Comparison of ENCODE assay signal across 13 cellular contexts in the genomic region with DNA sequence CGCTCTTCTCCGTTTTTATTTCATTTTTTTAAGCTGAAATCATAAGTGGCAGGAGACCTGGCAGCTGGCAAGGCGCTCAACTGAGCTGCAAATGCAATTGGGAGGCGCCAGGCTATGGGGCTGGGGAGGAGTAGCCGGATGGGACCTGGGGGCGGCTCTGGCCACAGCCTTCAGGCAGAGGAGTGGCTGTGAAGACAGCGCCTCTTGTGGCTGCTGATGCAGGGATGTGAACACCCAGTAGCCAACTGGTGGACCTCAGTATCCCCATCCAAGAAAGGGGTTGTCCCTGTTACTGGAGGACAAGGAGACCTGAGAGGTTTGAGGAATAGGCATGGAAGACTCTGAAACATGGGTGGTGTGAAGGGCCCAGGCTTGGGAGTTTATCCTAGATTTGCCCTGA. TPM values are rescaled to one million over a fixed set of nuclear protein-coding genes. Genes with fewer than 3 reads are reported as not detected.
DNase-seq lines count a peak whose midpoint lies in the region; ATAC-seq and TF ChIP-seq lines count a peak whose summit lies in the region.
"Had no signal": no experiment of that assay in that cellular context is flagged by ENCODE, and none has a peak within 500 bp of the region (broad histone marks: within the 10 kb centered on the region; RNA-seq: fewer than 3 reads in every experiment).

No MANE protein-coding gene starts in this region.

- no peak overlapping the region for H3K4me2 ChIP-seq in OCI-LY3 (ENCODE audit: low read length)
- H3K4me2 ChIP-seq: KMS-11 had no signal

- in situ Hi-C loops in GM13977 (cut with MboI; ENCODE audit: low pct_unique_long_range_greater_than_20kb, low sequenced_read_pairs, unreplicated experiment), result loop anchor here (5.0 to 25.0 kb wide), 3 partner anchors 134 to 439 kb away; no protein-coding TSS in a partner anchor

- TF ChIP-seq CTCF in A673 (conservative IDR thresholded peaks at IDR 0.05; ENCODE audit: low read depth, low read length) (peak; percentile 58), GM13977 (IDR thresholded peaks at IDR 0.05; ENCODE audit: extremely low read depth, insufficient read depth, missing control alignments) (peak; percentile 17), OCI-LY3 (IDR thresholded peaks at IDR 0.05; ENCODE audit: low read depth, low read length) (peak; percentile 29; the same call in 1 of the 2 replicates), fibroblast of villous mesenchyme (IDR thresholded peaks at IDR 0.05; ENCODE audit: insufficient read depth, low read depth, low read length) (peak; percentile 30)

- ATAC-seq in HG03460 (IDR thresholded peaks at IDR 0.05; ENCODE audit: unreplicated experiment) (no peak), HG03025 (IDR thresholded peaks at IDR 0.05; ENCODE audit: low FRiP score, unreplicated experiment) (no peak), HG02840 (IDR thresholded peaks at IDR 0.05; ENCODE audit: low FRiP score, unreplicated experiment) (no peak)

- no peaks in the 10 kb centered on the region for H3K27me3 Mint-ChIP-seq in activated CD4-positive, alpha-beta memory T cell treated with anti-CD3 and anti-CD28 coated beads, Interleukin-2, amount 10 ng/mL, durations not matched to agents 7 days and 5 days

- peaks cover 9% of the 10 kb centered on the region for H3K4me1 Mint-ChIP-seq in activated CD4-positive, alpha-beta memory T cell treated with anti-CD3 and anti-CD28 coated beads, Interleukin-2, amount 10 ng/mL, durations not matched to agents 7 days and 5 days

- no peaks in the 10 kb centered on the region for H3K36me3 Mint-ChIP-seq in activated CD4-positive, alpha-beta memory T cell treated with anti-CD3 and anti-CD28 coated beads, Interleukin-2, amount 10 ng/mL, durations not matched to agents 7 days and 5 days (ENCODE audit: low read depth)
- H3K36me3 Mint-ChIP-seq: CD4-positive, CD25-positive, alpha-beta regulatory T cell had no signal

- H3K27ac ChIP-seq in A673 (ENCODE audit: low read depth, low read length, poor library complexity, severe bottlenecking) (no peak overlapping the region), OCI-LY3 (ENCODE audit: low read length) (no peak overlapping the region)
- H3K27ac ChIP-seq: KMS-11, testis had no signal

- no peak overlapping the region for H3K27ac Mint-ChIP-seq in activated CD4-positive, alpha-beta memory T cell treated with anti-CD3 and anti-CD28 coated beads, Interleukin-2, amount 10 ng/mL, durations not matched to agents 7 days and 5 days

- H3K9me3 Mint-ChIP-seq in activated CD4-positive, alpha-beta memory T cell treated with anti-CD3 and anti-CD28 coated beads, Interleukin-2, amount 10 ng/mL, durations not matched to agents 7 days and 5 days, result no peaks in the 10 kb centered on the region
- H3K9me3 Mint-ChIP-seq: CD4-positive, CD25-positive, alpha-beta regulatory T cell had no signal

- H3K36me3 ChIP-seq in A673 (ENCODE audit: insufficient read depth, low read length, poor library complexity, severe bottlenecking) (no peaks in the 10 kb centered on the region), OCI-LY3 (replicated peaks; ENCODE audit: low read depth, low read length) (no peaks in the 10 kb centered on the region)

- no peak overlapping the region for H3K4me3 Mint-ChIP-seq in activated CD4-positive, alpha-beta memory T cell treated with anti-CD3 and anti-CD28 coated beads, Interleukin-2, amount 10 ng/mL, durations not matched to agents 7 days and 5 days
- H3K4me3 Mint-ChIP-seq: CD4-positive, CD25-positive, alpha-beta regulatory T cell had no signal

- H3K9me3 ChIP-seq in A673 (ENCODE audit: low read depth, low read length, poor library complexity, severe bottlenecking), result no peaks in the 10 kb centered on the region
- no peaks in the 10 kb centered on the region for H3K9me3 ChIP-seq in OCI-LY3 (ENCODE audit: insufficient read depth, low read length)
- H3K9me3 ChIP-seq: testis had no signal

- BruUV-seq in A673 (replicated peaks; lab: Mats Ljungman, UMichigan), result no TSS peak

- H4K20me1 ChIP-seq in OCI-LY3 (ENCODE audit: insufficient read depth, low read length), result no peaks in the 10 kb centered on the region

- H3K9ac ChIP-seq in OCI-LY3 (ENCODE audit: low read length), result no peak overlapping the region
- H3K9ac ChIP-seq: KMS-11 had no signal

- H3K27me3 ChIP-seq in A673 (replicated peaks; ENCODE audit: insufficient read depth, low read depth, low read length, poor library complexity) (peaks cover 24% of the 10 kb centered on the region), OCI-LY3 (ENCODE audit: low read depth, low read length) (0 out of 2 replicates have a peak, but pooled peaks cover 2% of the 10 kb centered on the region)
- H3K27me3 ChIP-seq: testis had no signal

- CTCF ChIA-PET in A673 (lab: Charles Lee), result no interaction called here
- CTCF ChIA-PET in activated CD4-positive, alpha-beta memory T cell treated with anti-CD3 and anti-CD28 coated beads, Interleukin-2, amount 10 ng/mL, durations not matched to agents 7 days and 5 days (lab: Charles Lee), result interaction anchor here (1.3 to 7.9 kb wide), 3 partner anchors 12 to 134 kb away, joined by 4 to 195 read pairs (median 13); no protein-coding TSS in a partner anchor

- H2AFZ ChIP-seq in OCI-LY3 (ENCODE audit: low read depth, low read length), result no peak overlapping the region

- H3K4me1 ChIP-seq in A673 (ENCODE audit: insufficient read depth, low read length, poor library complexity, severe bottlenecking) (no peaks in the 10 kb centered on the region), OCI-LY3 (ENCODE audit: low read length) (peaks cover 16% of the 10 kb centered on the region)
- H3K4me1 ChIP-seq: testis had no signal

- DNase-seq in A673 (ENCODE audit: low spot score), result peak; percentile 12
- DNase-seq in GM13977 (ENCODE audit: low spot score), result no peak
- DNase-seq in fibroblast of villous mesenchyme (ENCODE audit: low read depth), result no peak
- no peak for DNase-seq in activated CD4-positive, alpha-beta memory T cell treated with anti-CD3 and anti-CD28 coated beads, Interleukin-2, amount 10 ng/mL, durations not matched to agents 7 days and 5 days
- DNase-seq: activated CD4-positive, alpha-beta T cell treated with anti-CD3 and anti-CD28 coated beads for 1 hour; CD4-positive, CD25-positive, alpha-beta regulatory T cell; testis had no signal

- H3K4me3 ChIP-seq in A673 (ENCODE audit: low read depth, low read length, poor library complexity, severe bottlenecking), result no peak overlapping the region
- H3K4me3 ChIP-seq in OCI-LY3 (ENCODE audit: low read length), result no peak overlapping the region
- no peak overlapping the region for H3K4me3 ChIP-seq in fibroblast of villous mesenchyme (ENCODE audit: low read depth, low read length)
- H3K4me3 ChIP-seq: testis had no signal

- POLR2A ChIA-PET in A673 (lab: Charles Lee; ENCODE audit: low non-redundant PET), result no interaction called here
- POLR2A ChIA-PET in activated CD4-positive, alpha-beta memory T cell treated with anti-CD3 and anti-CD28 coated beads, Interleukin-2, amount 10 ng/mL, durations not matched to agents 7 days and 5 days (lab: Charles Lee), result no interaction called here

- intact Hi-C loops in A673 (cut with micrococcal nuclease; ENCODE audit: unreplicated experiment), result loop anchor here (2.0 kb wide), 1 partner anchor 429 kb away; no protein-coding TSS in a partner anchor

- H3K79me2 ChIP-seq in OCI-LY3 (ENCODE audit: low read length), result no peaks in the 10 kb centered on the region

RNA-seq across cellular contexts. Expression of a gene that starts 12.6 kb away (rescaled TPM):
- total RNA-seq in A673 (2021) (not detected in 2 replicates), fibroblast of villous mesenchyme (not detected in 2 replicates)
- total RNA-seq in activated CD4-positive, alpha-beta memory T cell treated with anti-CD3 and anti-CD28 coated beads, Interleukin-2, amount 10 ng/mL, durations not matched to agents 7 days and 5 days, result not detected
- total RNA-seq: CD4-positive, CD25-positive, alpha-beta regulatory T cell had no signal

RNA-seq across cellular contexts. Expression of a gene that starts 20.9 kb away (rescaled TPM):
- not detected in 2 replicates for total RNA-seq in A673 (2021)
- total RNA-seq in fibroblast of villous mesenchyme, result not detected in 2 replicates
- not detected for total RNA-seq in activated CD4-positive, alpha-beta memory T cell treated with anti-CD3 and anti-CD28 coated beads, Interleukin-2, amount 10 ng/mL, durations not matched to agents 7 days and 5 days
- total RNA-seq: CD4-positive, CD25-positive, alpha-beta regulatory T cell; mucosa of gallbladder; testis had no signal
